ENCODE assay signal across 8 cellular contexts in the genomic region with DNA sequence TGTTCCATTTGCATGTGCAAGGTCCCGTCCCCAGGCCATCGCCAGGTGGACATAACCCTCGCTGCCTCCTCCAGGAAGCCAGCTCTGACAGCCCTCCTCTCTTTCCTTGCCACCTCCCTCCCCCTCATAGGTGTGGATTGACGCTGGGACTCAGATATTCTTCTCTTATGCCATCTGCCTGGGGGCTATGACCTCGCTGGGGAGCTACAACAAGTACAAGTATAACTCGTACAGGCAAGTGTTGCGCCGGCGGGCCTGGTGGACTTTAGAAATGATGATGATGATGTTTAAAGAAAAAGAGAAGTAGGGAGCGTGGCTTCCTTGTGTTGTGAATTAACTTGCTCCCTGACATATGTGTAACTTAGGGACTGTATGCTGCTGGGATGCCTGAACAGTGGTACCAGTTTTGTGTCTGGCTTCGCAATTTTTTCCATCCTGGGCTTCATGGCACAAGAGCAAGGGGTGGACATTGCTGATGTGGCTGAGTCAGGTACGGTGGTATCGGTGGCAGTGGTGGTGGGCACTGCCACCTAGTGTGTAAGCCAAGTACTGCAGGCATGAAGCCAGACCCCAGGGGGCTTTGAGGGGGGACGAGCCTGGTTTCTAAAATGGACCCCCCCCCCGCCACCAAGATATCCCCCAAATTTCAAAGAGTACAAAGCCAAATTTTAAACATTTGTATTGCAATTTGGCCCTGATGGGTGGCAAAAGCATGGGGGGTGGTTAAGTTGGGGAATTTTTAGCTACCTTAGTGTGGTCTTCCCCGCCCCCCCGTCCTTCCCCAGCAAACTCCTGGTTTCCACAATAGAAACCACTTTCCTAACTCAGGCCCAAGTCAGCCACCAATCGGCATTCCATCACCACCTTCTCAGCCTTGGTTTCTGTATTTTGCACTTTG.
A peak's percentile ranks its signal among the peaks of the same experiment; 100 is the strongest.
DNase-seq lines count a peak whose midpoint lies in the region; ATAC-seq, FAIRE-seq and TF ChIP-seq lines count a peak whose summit lies in the region.

No MANE protein-coding gene starts in this region.

- H2AFZ ChIP-seq in endothelial cell of umbilical vein (ENCODE audit: low read depth, low read length): no peak overlapping the region

- H3K27ac ChIP-seq in endothelial cell of umbilical vein (ENCODE audit: insufficient read depth, low read depth, low read length): no peak overlapping the region
- no peak overlapping the region for H3K27ac ChIP-seq in naive thymus-derived CD4-positive, alpha-beta T cell (ENCODE audit: low read depth, low read length)
- no peak overlapping the region for H3K27ac ChIP-seq in upper lobe of right lung

- no peak overlapping the region for H3K4me2 ChIP-seq in endothelial cell of umbilical vein (ENCODE audit: insufficient read depth, low read length)

- H3K9me1 ChIP-seq in endothelial cell of umbilical vein (replicated peaks; ENCODE audit: control insufficient read depth, extremely low read depth, insufficient read depth, low read length): no peaks in the 10 kb centered on the region

- H3K4me3 ChIP-seq in GM06990 (replicated peaks; ENCODE audit: low read depth, low read length): no peak overlapping the region
- H3K4me3 ChIP-seq in MG63: no peak overlapping the region
- H3K4me3 ChIP-seq in endothelial cell of umbilical vein (replicated peaks in 1 of 3; ENCODE audit: insufficient read depth in 1 of 3, low read depth in 1 of 3, low read length in 3 of 3): no peak overlapping the region
- no peak overlapping the region for H3K4me3 ChIP-seq in naive thymus-derived CD4-positive, alpha-beta T cell (ENCODE audit: low read length)
- no peak overlapping the region for H3K4me3 ChIP-seq in upper lobe of right lung

- POLR2A ChIA-PET in endothelial cell of umbilical vein (lab: Charles Lee): no interaction called here
- POLR2A ChIA-PET in naive thymus-derived CD4-positive, alpha-beta T cell (lab: Charles Lee): interaction anchor here (0.7 to 1.3 kb wide), 2 partner anchors 58 to 66 kb away, joined by 3 to 4 read pairs; a partner anchor contains a TSS

- H3K27me3 ChIP-seq in GM06990 (replicated peaks; ENCODE audit: control insufficient read depth, insufficient read depth, low read length) (no peaks in the 10 kb centered on the region), MG63 (no peaks in the 10 kb centered on the region), endothelial cell of umbilical vein (ENCODE audit: control insufficient read depth in 2 of 2, insufficient read depth in 2 of 2, low read length in 2 of 2) (no peaks in the 10 kb centered on the region), upper lobe of right lung (no peaks in the 10 kb centered on the region)
- H3K27me3 ChIP-seq in naive thymus-derived CD4-positive, alpha-beta T cell (ENCODE audit: control insufficient read depth in 2 of 2, insufficient read depth in 2 of 2, low read length in 2 of 2): no peaks in the 10 kb centered on the region

- peaks cover 2% of the 10 kb centered on the region for H3K36me3 Mint-ChIP-seq in activated CD8-positive, alpha-beta memory T cell treated with anti-CD3 and anti-CD28 coated beads, Interleukin-2, amount 10 ng/mL, durations not matched to agents 7 days and 5 days
- peaks cover 0 to 15% (median 4%) of the 10 kb centered on the region in 5 donors for H3K36me3 Mint-ChIP-seq in naive thymus-derived CD4-positive, alpha-beta T cell

- DNase-seq in GM06990 (ENCODE audit: extremely low read depth, insufficient read length) (no peak), MG63 (peak; percentile 9), endothelial cell of umbilical vein (ENCODE audit: low read depth, low spot score) (peak; percentile 41), upper lobe of right lung (no peak)
- DNase-seq in activated CD8-positive, alpha-beta memory T cell treated with anti-CD3 and anti-CD28 coated beads, Interleukin-2, amount 10 ng/mL, durations not matched to agents 7 days and 5 days: peak; percentile 44
- peak; percentile 18 to 63 (median 40) for DNase-seq in naive thymus-derived CD4-positive, alpha-beta T cell

- TF ChIP-seq CTCF in GM06990 (IDR thresholded peaks at IDR 0.05; ENCODE audit: insufficient read depth, low read length, poor library complexity, severe bottlenecking): peak; percentile 77
- TF ChIP-seq CTCF in endothelial cell of umbilical vein (IDR thresholded peaks at IDR 0.05; ENCODE audit: extremely low read depth in 1 of 2, insufficient read depth in 1 of 2, low read depth in 1 of 2, low read length in 2 of 2): peak; percentile 64 to 85
- TF ChIP-seq CTCF in upper lobe of right lung (IDR thresholded peaks at IDR 0.05): peak; percentile 84

- peak; percentile 26 for FAIRE-seq in endothelial cell of umbilical vein (lab: Jason Lieb, UNC)

- peaks cover 6% of the 10 kb centered on the region for H3K4me1 Mint-ChIP-seq in activated CD8-positive, alpha-beta memory T cell treated with anti-CD3 and anti-CD28 coated beads, Interleukin-2, amount 10 ng/mL, durations not matched to agents 7 days and 5 days
- H3K4me1 Mint-ChIP-seq in naive thymus-derived CD4-positive, alpha-beta T cell: peaks cover 0 to 6% (median 0%) of the 10 kb centered on the region in 7 donors

- no peak for TF ChIP-seq POLR2A in endothelial cell of umbilical vein (IDR thresholded peaks at IDR 0.05; ENCODE audit: low read depth, low read length)

- no peaks in the 10 kb centered on the region for H3K9me3 Mint-ChIP-seq in activated CD8-positive, alpha-beta memory T cell treated with anti-CD3 and anti-CD28 coated beads, Interleukin-2, amount 10 ng/mL, durations not matched to agents 7 days and 5 days (ENCODE audit: low read depth)
- H3K9me3 Mint-ChIP-seq in naive thymus-derived CD4-positive, alpha-beta T cell: no peaks in the 10 kb centered on the region

- dilution Hi-C loops in endothelial cell of umbilical vein (cut with MboI; ENCODE audit: extremely low pct_ligation_motif_present, low sequenced_read_pairs): no loop called here

- no peak overlapping the region for H3K9ac ChIP-seq in endothelial cell of umbilical vein (replicated peaks; ENCODE audit: extremely low read depth, insufficient read depth, low read length)

- intact Hi-C loops in endothelial cell of umbilical vein (cut with micrococcal nuclease) (loop anchor here (1.0 to 10.0 kb wide), 6 partner anchors 65 to 813 kb away; a partner anchor contains a TSS), upper lobe of right lung (cut with DNase I) (loop anchor here (5.0 to 10.0 kb wide), 2 partner anchors 63 to 206 kb away; a partner anchor contains a TSS)
- intact Hi-C loops in naive thymus-derived CD4-positive, alpha-beta T cell (cut with micrococcal nuclease): loop anchor here (1.0 to 5.0 kb wide), 5 partner anchors 66 to 572 kb away; a partner anchor contains a TSS

- H3K4me3 Mint-ChIP-seq in activated CD8-positive, alpha-beta memory T cell treated with anti-CD3 and anti-CD28 coated beads, Interleukin-2, amount 10 ng/mL, durations not matched to agents 7 days and 5 days: no peak overlapping the region
- H3K4me3 Mint-ChIP-seq in naive thymus-derived CD4-positive, alpha-beta T cell: no peak overlapping the region

- H3K9me3 ChIP-seq in MG63 (no peaks in the 10 kb centered on the region), endothelial cell of umbilical vein (replicated peaks; ENCODE audit: control insufficient read depth, insufficient read depth, low read length) (no peaks in the 10 kb centered on the region), upper lobe of right lung (no peaks in the 10 kb centered on the region)
- H3K9me3 ChIP-seq in naive thymus-derived CD4-positive, alpha-beta T cell (ENCODE audit: control insufficient read depth in 2 of 3, low read length in 3 of 3): no peaks in the 10 kb centered on the region

- no peaks in the 10 kb centered on the region for H3K27me3 Mint-ChIP-seq in activated CD8-positive, alpha-beta memory T cell treated with anti-CD3 and anti-CD28 coated beads, Interleukin-2, amount 10 ng/mL, durations not matched to agents 7 days and 5 days
- no peaks in the 10 kb centered on the region for H3K27me3 Mint-ChIP-seq in naive thymus-derived CD4-positive, alpha-beta T cell

- no TSS peak for BruUV-seq in endothelial cell of umbilical vein (replicated peaks; lab: Mats Ljungman, UMichigan)

- peak; percentile 58 for ATAC-seq in activated CD8-positive, alpha-beta memory T cell treated with anti-CD3 and anti-CD28 coated beads, Interleukin-2, amount 10 ng/mL, durations not matched to agents 7 days and 5 days
- peak; percentile 77 for ATAC-seq in naive thymus-derived CD4-positive, alpha-beta T cell
- ATAC-seq in upper lobe of right lung: peak; percentile 65
- no peak for ATAC-seq in GM18873 (IDR thresholded peaks at IDR 0.05; ENCODE audit: low FRiP score, unreplicated experiment)
- no peak for ATAC-seq in GM21526 (IDR thresholded peaks at IDR 0.05; ENCODE audit: low FRiP score, unreplicated experiment)

- H3K27ac Mint-ChIP-seq in activated CD8-positive, alpha-beta memory T cell treated with anti-CD3 and anti-CD28 coated beads, Interleukin-2, amount 10 ng/mL, durations not matched to agents 7 days and 5 days: no peak overlapping the region
- H3K27ac Mint-ChIP-seq in naive thymus-derived CD4-positive, alpha-beta T cell: peak overlapping the region in 2 of 9 donors; percentile 56 to 75

- no peaks in the 10 kb centered on the region for H4K20me1 ChIP-seq in endothelial cell of umbilical vein (replicated peaks; ENCODE audit: control insufficient read depth, extremely low read depth, insufficient read depth, low read length)

- no peaks in the 10 kb centered on the region for H3K79me2 ChIP-seq in endothelial cell of umbilical vein (ENCODE audit: control insufficient read depth, insufficient read depth, low read length)

- H3K36me3 ChIP-seq in GM06990 (ENCODE audit: control insufficient read depth, insufficient read depth, low read length) (peaks cover 18% of the 10 kb centered on the region), MG63 (no peaks in the 10 kb centered on the region), endothelial cell of umbilical vein (ENCODE audit: control insufficient read depth in 2 of 2, extremely low read depth in 1 of 2, insufficient read depth in 2 of 2, low read length in 2 of 2) (peaks cover 0 to 6% of the 10 kb centered on the region in 2 experiments), upper lobe of right lung (peaks cover 84% of the 10 kb centered on the region)
- peaks cover 0 to 81% (median 9%) of the 10 kb centered on the region in 3 experiments for H3K36me3 ChIP-seq in naive thymus-derived CD4-positive, alpha-beta T cell (ENCODE audit: control insufficient read depth in 2 of 3, insufficient read depth in 3 of 3, low read length in 3 of 3)

- CTCF ChIA-PET in activated CD8-positive, alpha-beta memory T cell treated with anti-CD3 and anti-CD28 coated beads, Interleukin-2, amount 10 ng/mL, durations not matched to agents 7 days and 5 days (lab: Charles Lee): interaction anchor here (0.6 to 3.0 kb wide), 28 partner anchors 9 to 571 kb away, joined by 3 to 26 read pairs (median 3); a partner anchor contains a TSS
- CTCF ChIA-PET in endothelial cell of umbilical vein (lab: Charles Lee): interaction anchor here (0.6 to 4.5 kb wide), 27 partner anchors 9 to 572 kb away, joined by 3 to 93 read pairs (median 4); a partner anchor contains a TSS
- CTCF ChIA-PET in naive thymus-derived CD4-positive, alpha-beta T cell (lab: Charles Lee): interaction anchor here (0.6 to 3.8 kb wide), 20 partner anchors 12 to 572 kb away, joined by 3 to 24 read pairs (median 4); a partner anchor contains a TSS

- H3K4me1 ChIP-seq in endothelial cell of umbilical vein (ENCODE audit: control insufficient read depth, extremely low read depth, insufficient read depth, low read length) (peaks cover 6% of the 10 kb centered on the region), upper lobe of right lung (peaks cover 7% of the 10 kb centered on the region)
- no peaks in the 10 kb centered on the region for H3K4me1 ChIP-seq in naive thymus-derived CD4-positive, alpha-beta T cell (ENCODE audit: control insufficient read depth in 2 of 2, insufficient read depth in 2 of 2, low read length in 2 of 2)

Comparison
In these comparisons a context has a peak if more than half of its experiments do, and no peak if none do; other contexts are left out.
1. DNase-seq: peak in MG63 (single experiment), activated CD8-positive, alpha-beta memory T cell treated with anti-CD3 and anti-CD28 coated beads, Interleukin-2, amount 10 ng/mL, durations not matched to agents 7 days and 5 days (single experiment), endothelial cell of umbilical vein (single experiment) and naive thymus-derived CD4-positive, alpha-beta T cell (9 of 9); none in GM06990 (single experiment) and upper lobe of right lung (single experiment).
2. ATAC-seq: peak in activated CD8-positive, alpha-beta memory T cell treated with anti-CD3 and anti-CD28 coated beads, Interleukin-2, amount 10 ng/mL, durations not matched to agents 7 days and 5 days (single experiment), naive thymus-derived CD4-positive, alpha-beta T cell (single experiment) and upper lobe of right lung (single experiment); none in GM18873 (single experiment) and GM21526 (single experiment).
3. Peak in every context shown above with its lines, with median percentiles within 50 percentile points of each other: CTCF ChIP-seq.